8 cellular contexts compared by ENCODE assay signal in the genomic region with DNA sequence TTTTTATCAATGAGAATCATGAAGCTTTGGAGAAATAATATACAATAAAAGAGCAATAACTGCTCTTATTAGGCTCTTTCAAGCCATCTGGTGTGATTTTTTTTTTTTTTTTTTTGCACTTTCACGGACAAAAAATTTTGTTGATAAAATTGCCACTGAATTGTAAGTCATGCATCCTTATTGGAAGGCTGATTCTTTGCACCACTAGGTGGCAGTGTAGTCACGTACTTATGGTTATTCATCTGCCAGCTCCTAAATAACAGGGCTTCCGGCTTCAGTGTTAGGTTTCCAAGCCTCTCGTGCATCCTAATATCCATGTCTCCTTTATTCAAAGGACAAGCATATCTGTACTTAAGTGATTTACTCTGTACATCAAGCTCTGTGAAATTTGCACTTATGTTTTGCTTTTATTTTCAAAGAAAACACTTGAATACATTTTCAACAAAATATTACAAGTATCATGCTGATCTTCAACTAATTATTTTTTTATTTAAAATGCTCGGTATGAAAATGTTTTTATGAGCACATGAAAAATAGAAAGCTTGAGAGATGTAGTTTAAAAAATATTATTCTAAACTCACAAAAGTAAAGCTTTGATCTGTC.
DNase-seq lines count a peak whose midpoint lies in the region; ATAC-seq, FAIRE-seq and TF ChIP-seq lines count a peak whose summit lies in the region.

No MANE protein-coding gene starts in this region.

- peak; percentile 58 to 82 (median 72) for TF ChIP-seq CTCF in heart left ventricle (IDR thresholded peaks at IDR 0.05)

- H3K27me3 ChIP-seq in Karpas-422 (ENCODE audit: low read length) (no peaks in the 10 kb centered on the region), heart left ventricle (no peaks in the 10 kb centered on the region)

- H3K9me3 Mint-ChIP-seq in activated naive CD4-positive, alpha-beta T cell treated with anti-CD3 and anti-CD28 coated beads, Interleukin-2, amount 50 U/mL, for 72 hours, result no peaks in the 10 kb centered on the region

- FAIRE-seq in H54 (lab: Jason Lieb, UNC), result peak; percentile 70

- no peaks in the 10 kb centered on the region for H3K36me3 ChIP-seq in Karpas-422 (ENCODE audit: insufficient read depth, low read length)
- no peaks in the 10 kb centered on the region for H3K36me3 ChIP-seq in heart left ventricle

- no peak overlapping the region for H3K4me2 ChIP-seq in Karpas-422 (ENCODE audit: low read depth, low read length, poor library complexity, severe bottlenecking)

- no peak overlapping the region for H3K9ac ChIP-seq in Karpas-422 (ENCODE audit: low read length)

- H3K4me3 ChIP-seq in Karpas-422 (ENCODE audit: low read length) (no peak overlapping the region), heart left ventricle (no peak overlapping the region)

- 13 to 17% (median 15%) methylated on average over 5 of the region's 5 CpGs for WGBS in heart left ventricle, 4 donors

- H3K4me1 ChIP-seq in Karpas-422 (ENCODE audit: low read length), result no peaks in the 10 kb centered on the region
- H3K4me1 ChIP-seq in heart left ventricle, result peaks cover 0 to 4% (median 0%) of the 10 kb centered on the region in 12 donors

- peak; percentile 53 to 55 for ATAC-seq in activated naive CD4-positive, alpha-beta T cell treated with anti-CD3 and anti-CD28 coated beads, Interleukin-2, amount 50 U/mL, for 72 hours
- peak in 2 of 4 donors; percentile 39 to 71 for ATAC-seq in heart left ventricle

- no peaks in the 10 kb centered on the region for H3K9me3 ChIP-seq in Karpas-422 (ENCODE audit: low read length)
- H3K9me3 ChIP-seq in heart left ventricle, result no peaks in the 10 kb centered on the region

- TF ChIP-seq POLR2A in H54 (IDR thresholded peaks at IDR 0.05; ENCODE audit: low read depth, low read length) (no peak), heart left ventricle (IDR thresholded peaks at IDR 0.05) (no peak)

- no peak overlapping the region for H3K27ac ChIP-seq in Karpas-422 (ENCODE audit: low read length)
- H3K27ac ChIP-seq in heart left ventricle, result no peak overlapping the region

- no peaks in the 10 kb centered on the region for H3K36me3 Mint-ChIP-seq in activated naive CD4-positive, alpha-beta T cell treated with anti-CD3 and anti-CD28 coated beads, Interleukin-2, amount 50 U/mL, for 72 hours

- H3K9me2 ChIP-seq in Karpas-422 (replicated peaks; ENCODE audit: insufficient read depth, low read length), result no peaks in the 10 kb centered on the region

- H3K79me2 ChIP-seq in Karpas-422 (ENCODE audit: low read length), result no peaks in the 10 kb centered on the region

- H2AFZ ChIP-seq in Karpas-422 (ENCODE audit: low read length), result no peak overlapping the region

- intact Hi-C loops in heart left ventricle (cut with DNase I), result loop anchor here in 1 of 10 donors (5.0 kb wide), 1 partner anchor 862 kb away; no protein-coding TSS in a partner anchor

- no peak overlapping the region for H3K27ac Mint-ChIP-seq in activated naive CD4-positive, alpha-beta T cell treated with anti-CD3 and anti-CD28 coated beads, Interleukin-2, amount 50 U/mL, for 72 hours

- DNase-seq in SIG-M5 treated with dmso at 0.1 percent for 504 hours (lab: John Stamatoyannopoulos, UW; ENCODE audit: unreplicated experiment) (peak; percentile 65), SIG-M5 (lab: John Stamatoyannopoulos, UW) (no peak), H54 (ENCODE audit: insufficient read length, low spot score) (peak; percentile 0), Karpas-422 (peak; percentile 85), OCI-M2 (lab: John Stamatoyannopoulos, UW; ENCODE audit: unreplicated experiment) (peak; percentile 35), heart left ventricle (peak in 4 of 5 donors; percentile 28 to 56 (median 42)), retina (peak; percentile 75)
- DNase-seq in activated naive CD4-positive, alpha-beta T cell treated with anti-CD3 and anti-CD28 coated beads, Interleukin-2, amount 50 U/mL, for 72 hours (ENCODE audit: low spot score in 2 of 2), result peak in 1 of 2 donors; percentile 65

- H4K20me1 ChIP-seq in Karpas-422 (ENCODE audit: insufficient read depth, low read depth, low read length), result no peaks in the 10 kb centered on the region
